Comparison of ENCODE assay signal across 16 cellular contexts in the genomic region with DNA sequence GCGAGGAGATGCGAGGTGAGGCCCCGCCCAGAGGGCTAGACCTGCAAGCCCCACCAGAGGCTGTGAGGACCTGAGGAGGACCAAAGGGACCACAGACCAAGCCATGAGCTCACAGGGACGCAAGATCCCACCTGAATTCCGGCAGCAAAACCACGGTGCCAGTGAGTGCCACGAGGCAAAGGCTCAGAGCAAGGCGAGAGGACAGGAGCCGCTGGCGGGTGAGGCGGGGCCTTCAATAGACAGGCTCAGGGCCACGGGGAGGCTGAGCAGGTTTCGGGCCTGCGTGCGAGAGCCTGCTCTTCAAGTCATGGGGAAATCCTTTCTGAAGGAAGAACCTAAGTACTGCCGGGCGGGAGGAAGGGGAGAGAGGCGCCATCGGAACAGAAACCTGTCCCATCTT. TPM values are rescaled to one million over a fixed set of nuclear protein-coding genes. Genes with fewer than 3 reads are reported as not detected.
A peak's percentile ranks its signal among the peaks of the same experiment; 100 is the strongest.
DNase-seq lines count a peak whose midpoint lies in the region; ATAC-seq, FAIRE-seq and TF ChIP-seq lines count a peak whose summit lies in the region.
"Had no signal": no experiment of that assay in that cellular context is flagged by ENCODE, and none has a peak within 500 bp of the region (broad histone marks: within the 10 kb centered on the region; RNA-seq: fewer than 3 reads in every experiment).

No MANE protein-coding gene starts in this region.

- H2BK120ac ChIP-seq in H1 (replicated peaks; ENCODE audit: low read depth, low read length) = no peak overlapping the region

- H2AFZ ChIP-seq in H1 (ENCODE audit: low read length) (no peak overlapping the region), osteoblast (ENCODE audit: low read length) (no peak overlapping the region)

- no peak for FAIRE-seq in H1 (lab: Jason Lieb, UNC)
- FAIRE-seq: A549, H54 had no signal

- no peak for TF ChIP-seq POLR2A in H1 (IDR thresholded peaks at IDR 0.05; ENCODE audit: control extremely low read depth in 1 of 2, low read depth in 2 of 2, low read length in 2 of 2)

- no peaks in the 10 kb centered on the region for H3K27me3 Mint-ChIP-seq in CD4-positive, alpha-beta T cell
- H3K27me3 Mint-ChIP-seq in activated CD4-positive, alpha-beta memory T cell treated with anti-CD3 and anti-CD28 coated beads for 36 hours = no peaks in the 10 kb centered on the region
- H3K27me3 Mint-ChIP-seq: CD8-positive, alpha-beta memory T cell had no signal

- no peaks in the 10 kb centered on the region for H3K9me3 ChIP-seq in CD4-positive, alpha-beta T cell (ENCODE audit: control insufficient read depth, low read length)
- H3K9me3 ChIP-seq in H1 (ENCODE audit: insufficient read depth in 2 of 2, low read depth in 1 of 2, low read length in 1 of 2) (no peaks in the 10 kb centered on the region), osteoblast (ENCODE audit: low read depth, low read length) (no peaks in the 10 kb centered on the region)
- H3K9me3 ChIP-seq: A549, BE2C, Caco-2 had no signal

- no peak overlapping the region for H3K9ac ChIP-seq in H1 (replicated peaks in 1 of 4; ENCODE audit: extremely low read depth in 1 of 4, low read depth in 3 of 4, low read length in 3 of 4)

- no peak overlapping the region for H2BK12ac ChIP-seq in H1 (ENCODE audit: low read depth, low read length)

- intact Hi-C loops in CD4-positive, alpha-beta T cell (cut with DNase I, micrococcal nuclease) = no loop called here
- intact Hi-C loops in activated CD4-positive, alpha-beta memory T cell treated with anti-CD3 and anti-CD28 coated beads for 36 hours (cut with micrococcal nuclease) = no loop called here

- no peak overlapping the region for H2BK5ac ChIP-seq in H1 (ENCODE audit: low read depth, low read length)

- no peak overlapping the region for H3K14ac ChIP-seq in H1 (ENCODE audit: insufficient read length)

- H3K4me1 Mint-ChIP-seq in CD4-positive, alpha-beta T cell (ENCODE audit: low read depth) = no peaks in the 10 kb centered on the region
- H3K4me1 Mint-ChIP-seq in activated CD4-positive, alpha-beta memory T cell treated with anti-CD3 and anti-CD28 coated beads for 36 hours (ENCODE audit: low read depth) = no peaks in the 10 kb centered on the region

- H2BK20ac ChIP-seq in H1 (ENCODE audit: low read length) = no peak overlapping the region

- H3K27ac Mint-ChIP-seq in CD4-positive, alpha-beta T cell = peak overlapping the region; percentile 55
- no peak overlapping the region for H3K27ac Mint-ChIP-seq in activated CD4-positive, alpha-beta memory T cell treated with anti-CD3 and anti-CD28 coated beads for 36 hours

- H3K23me2 ChIP-seq in H1 (ENCODE audit: low read depth, low read length) = no peaks in the 10 kb centered on the region

- no peak overlapping the region for H3K56ac ChIP-seq in H1 (replicated peaks; ENCODE audit: insufficient read length, low read depth, low read length)

- CTCF ChIA-PET in CD4-positive, alpha-beta T cell (lab: Charles Lee) = no interaction called here
- CTCF ChIA-PET in RWPE1 (lab: Yijun Ruan, JAX) = interaction anchor here (0.6 kb wide), 1 partner anchor 85 kb away, joined by 4 read pairs; no protein-coding TSS in a partner anchor
- CTCF ChIA-PET in H1 (lab: Charles Lee; ENCODE audit: partially characterized antibody) = interaction anchor here (0.8 to 1.4 kb wide), 2 partner anchors 45 to 67 kb away, joined by 3 read pairs; no protein-coding TSS in a partner anchor
- CTCF ChIA-PET in activated CD4-positive, alpha-beta memory T cell treated with anti-CD3 and anti-CD28 coated beads for 36 hours (lab: Charles Lee) = interaction anchor here (1.5 kb wide), 1 partner anchor 16 kb away, joined by 3 read pairs; no protein-coding TSS in a partner anchor

- peak overlapping the region; percentile 83; the same call in 1 of the 2 replicates for H4K8ac ChIP-seq in H1 (ENCODE audit: extremely low read depth, insufficient read depth, low read length)

- H3K79me1 ChIP-seq in H1 (ENCODE audit: low read depth, low read length) = peaks cover 12% of the 10 kb centered on the region

- TF ChIP-seq EP300 in H1 (IDR thresholded peaks at IDR 0.05; ENCODE audit: borderline replicate concordance in 1 of 2, low read depth in 2 of 2, low read length in 2 of 2) = no peak

- H2AK5ac ChIP-seq in H1 (ENCODE audit: low read depth, low read length) = no peak overlapping the region

- POLR2A ChIA-PET in CD4-positive, alpha-beta T cell (lab: Charles Lee) = no interaction called here
- POLR2A ChIA-PET in RWPE1 (lab: Yijun Ruan, JAX; ENCODE audit: low non-redundant PET) (no interaction called here), H1 (lab: Charles Lee; ENCODE audit: partially characterized antibody) (interaction anchor here (1.8 to 23.0 kb wide), 2 partner anchors 11 to 17 kb away, joined by 6 to 367 read pairs; no protein-coding TSS in a partner anchor)
- POLR2A ChIA-PET in activated CD4-positive, alpha-beta memory T cell treated with anti-CD3 and anti-CD28 coated beads for 36 hours (lab: Charles Lee) = no interaction called here

- H3K4me2 ChIP-seq in H1 (ENCODE audit: insufficient read depth in 1 of 2, low read depth in 2 of 2, low read length in 2 of 2) (no peak overlapping the region), osteoblast (ENCODE audit: insufficient read depth, low read length) (no peak overlapping the region)
- H3K4me2 ChIP-seq: A549 had no signal

- 91% methylated on average over 19 of the region's 19 CpGs; no CpG with 5 or more reads in 1 of the 2 experiments for WGBS in H1 (ENCODE audit: extremely low coverage in 1 of 2, insufficient coverage in 1 of 2, insufficient read length in 1 of 2, insufficient replicate concordance in 2 of 2, low coverage in 1 of 2, low lambda C conversion rate in 2 of 2, missing lambda C conversion rate in 1 of 2), 2 experiments

- H3K4me3 Mint-ChIP-seq in CD4-positive, alpha-beta T cell = no peak overlapping the region
- H3K4me3 Mint-ChIP-seq in activated CD4-positive, alpha-beta memory T cell treated with anti-CD3 and anti-CD28 coated beads for 36 hours = no peak overlapping the region
- H3K4me3 Mint-ChIP-seq: CD8-positive, alpha-beta memory T cell had no signal

- no peak overlapping the region for H3K27ac ChIP-seq in CD4-positive, alpha-beta T cell (ENCODE audit: low read depth, low read length)
- H3K27ac ChIP-seq in RWPE1 = peak overlapping the region; percentile 18
- H3K27ac ChIP-seq in H1 (ENCODE audit: low read depth, low read length) = no peak overlapping the region
- H3K27ac ChIP-seq in osteoblast (ENCODE audit: low read depth, low read length) = no peak overlapping the region
- H3K27ac ChIP-seq: A549, C4-2B, HL-60 had no signal

- H4K20me1 ChIP-seq in H1 (replicated peaks in 1 of 2; ENCODE audit: control insufficient read depth in 1 of 2, insufficient read depth in 2 of 2, low read length in 2 of 2) = peaks cover 16 to 26% of the 10 kb centered on the region in 2 experiments
- peaks cover 13% of the 10 kb centered on the region for H4K20me1 ChIP-seq in osteoblast (ENCODE audit: insufficient read depth, low read length)

- H3K4me3 ChIP-seq in H1 (ENCODE audit: extremely low read depth in 1 of 4, insufficient read depth in 2 of 4, low read depth in 3 of 4, low read length in 4 of 4) (no peak overlapping the region), osteoblast (ENCODE audit: insufficient read depth, low read length) (no peak overlapping the region)
- H3K4me3 ChIP-seq: A549 had no signal

- H4K5ac ChIP-seq in H1 (ENCODE audit: insufficient read length, low read depth, low read length) = no peak overlapping the region

- H3K79me2 ChIP-seq in H1 (ENCODE audit: control insufficient read depth in 1 of 2, insufficient read depth in 2 of 2, low read length in 2 of 2) (peaks cover 0 to 13% of the 10 kb centered on the region in 2 experiments; a peak in 1 of 4 replicates), osteoblast (ENCODE audit: insufficient read depth, low read length) (peaks cover 23% of the 10 kb centered on the region)

- no peak overlapping the region for H2BK15ac ChIP-seq in H1 (ENCODE audit: low read length)

- no peak for ATAC-seq in CD4-positive, alpha-beta T cell (ENCODE audit: poor library complexity)
- ATAC-seq in GM21825 (IDR thresholded peaks at IDR 0.05; ENCODE audit: unreplicated experiment) (no peak), GM18873 (IDR thresholded peaks at IDR 0.05; ENCODE audit: low FRiP score, unreplicated experiment) (no peak)
- ATAC-seq: A549, HCT116 had no signal

- H3K27me3 ChIP-seq in CD4-positive, alpha-beta T cell (ENCODE audit: control insufficient read depth, insufficient read depth, low read length) = no peaks in the 10 kb centered on the region
- no peaks in the 10 kb centered on the region for H3K27me3 ChIP-seq in H1 (replicated peaks in 1 of 4; ENCODE audit: control insufficient read depth in 3 of 4, extremely low read depth in 1 of 4, insufficient read depth in 3 of 4, low read length in 3 of 4)
- H3K27me3 ChIP-seq in osteoblast (ENCODE audit: insufficient read depth, low read length) = no peaks in the 10 kb centered on the region
- H3K27me3 ChIP-seq: BE2C had no signal

- no peak overlapping the region for H3K23ac ChIP-seq in H1 (ENCODE audit: insufficient read length)

- H3K4me1 ChIP-seq in H1 (replicated peaks in 1 of 4; ENCODE audit: control insufficient read depth in 3 of 4, insufficient read depth in 4 of 4, low read length in 3 of 4) (no peaks in the 10 kb centered on the region; a peak in 2 of 7 replicates), osteoblast (ENCODE audit: insufficient read depth, low read length) (no peaks in the 10 kb centered on the region)
- H3K4me1 ChIP-seq: A549, BE2C, Caco-2 had no signal

- H3K36me3 Mint-ChIP-seq in CD4-positive, alpha-beta T cell (ENCODE audit: low read depth) = no peaks in the 10 kb centered on the region
- peaks cover 4% of the 10 kb centered on the region for H3K36me3 Mint-ChIP-seq in activated CD4-positive, alpha-beta memory T cell treated with anti-CD3 and anti-CD28 coated beads for 36 hours

- no peak overlapping the region for H3K18ac ChIP-seq in H1 (ENCODE audit: extremely low read depth, low read length)

- no peak for DNase-seq in CD4-positive, alpha-beta T cell
- DNase-seq in RWPE1 (ENCODE audit: low spot score) (no peak), H1 (ENCODE audit: low read depth in 1 of 2, low spot score in 2 of 2) (no peak), osteoblast (ENCODE audit: insufficient read length, low spot score, missing footprints) (peak; percentile 54)
- DNase-seq in activated CD4-positive, alpha-beta memory T cell treated with anti-CD3 and anti-CD28 coated beads for 36 hours = no peak
- DNase-seq: BE2C; Caco-2; CD8-positive, alpha-beta memory T cell; GF-D8 had no signal

- no peaks in the 10 kb centered on the region for H3K9me3 Mint-ChIP-seq in CD4-positive, alpha-beta T cell
- no peaks in the 10 kb centered on the region for H3K9me3 Mint-ChIP-seq in activated CD4-positive, alpha-beta memory T cell treated with anti-CD3 and anti-CD28 coated beads for 36 hours
- H3K9me3 Mint-ChIP-seq: CD8-positive, alpha-beta memory T cell had no signal

- peaks cover 0 to 11% (median 5%) of the 10 kb centered on the region in 4 experiments; a peak in 3 of 8 replicates for H3K36me3 ChIP-seq in H1 (ENCODE audit: control insufficient read depth in 2 of 4, insufficient read depth in 4 of 4, low read length in 3 of 4)
- peaks cover 6% of the 10 kb centered on the region for H3K36me3 ChIP-seq in osteoblast (ENCODE audit: insufficient read depth, low read length)

- TF ChIP-seq CTCF in CD4-positive, alpha-beta T cell (IDR thresholded peaks at IDR 0.05) = no peak
- TF ChIP-seq CTCF in RWPE1 (conservative IDR thresholded peaks at IDR 0.05; ENCODE audit: low read depth) (no peak), H1 (IDR thresholded peaks at IDR 0.05; ENCODE audit: control extremely low read depth in 1 of 3, insufficient read depth in 1 of 3, low read depth in 1 of 3, low read length in 3 of 3) (no peak), osteoblast (IDR thresholded peaks at IDR 0.05; ENCODE audit: extremely low read depth, low read depth, low read length) (no peak)

- H3K4ac ChIP-seq in H1 (replicated peaks; ENCODE audit: insufficient read length, low read depth, low read length) = no peak overlapping the region

- no peak overlapping the region for H4K91ac ChIP-seq in H1 (replicated peaks; ENCODE audit: insufficient read length, low read length)

- no peak for TF ChIP-seq RAD21 in H1 (IDR thresholded peaks at IDR 0.05 in 1 of 2, conservative IDR thresholded peaks at IDR 0.05 in 1 of 2; ENCODE audit: low read depth in 2 of 2, low read length in 2 of 2)

RNA-seq across cellular contexts. Expression of gene TMEM240, which starts 7.1 kb away (rescaled TPM):
- total RNA-seq in CD4-positive, alpha-beta T cell = 1 to 10 TPM in 1 of 2 experiments, under 1 TPM in 1; 0.75 to 1.5 TPM
- total RNA-seq in H1 (2021; fragmentation: NEBNext Ultra II Directional; extraction: Animal tissue kit (Norgen Biotek cat#: 25700)) = 3.6 and 6.6 TPM in 2 replicates
- 5.7 and 7.6 TPM in 2 replicates for polyA plus RNA-seq in H1 (2011; rRNA removed)
- polyA plus RNA-seq in H1 (2011; cell fraction: cytosol; rRNA removed) = 4.6 TPM
- polyA plus RNA-seq in H1 (2011; cell fraction: nucleus; rRNA removed) = 20.3 TPM
- polyA plus RNA-seq in H1 (2012, experiment 1 of 2) = 3.9 to 8.7 TPM (median 7.5 TPM) in 4 replicates
- 3.6 TPM for polyA plus RNA-seq in H1 (2012, experiment 2 of 2)
- polyA plus RNA-seq in H1 (2013, experiment 1 of 2) = 3.3 TPM
- 2.3 TPM for polyA plus RNA-seq in H1 (2013, experiment 2 of 2)
- polyA minus RNA-seq in H1 (2011; rRNA and poly(A)+ RNA removed) = 0.57 and 1.1 TPM in 2 replicates
- not detected for polyA minus RNA-seq in H1 (2011; cell fraction: cytosol; rRNA and poly(A)+ RNA removed)
- polyA minus RNA-seq in H1 (2011; cell fraction: nucleus; rRNA and poly(A)+ RNA removed) = 2.5 TPM
- total RNA-seq in osteoblast = 1.8 and 2.7 TPM in 2 replicates
- under 1 TPM in 1 of 2 experiments, not detected in 1; 0.29 TPM for total RNA-seq in activated CD4-positive, alpha-beta memory T cell treated with anti-CD3 and anti-CD28 coated beads for 36 hours
- polyA plus RNA-seq: CD8-positive, alpha-beta memory T cell had no signal

RNA-seq across cellular contexts. Expression of gene SSU72, which starts 27.2 kb away (rescaled TPM):
- 100 to 1,000 TPM in 1 of 2 experiments, 10 to 100 TPM in 1; 95.4 to 101 TPM for total RNA-seq in CD4-positive, alpha-beta T cell
- 165 and 170 TPM in 2 replicates for total RNA-seq in H1 (2021; fragmentation: NEBNext Ultra II Directional; extraction: Animal tissue kit (Norgen Biotek cat#: 25700))
- 110 and 116 TPM in 2 replicates for polyA plus RNA-seq in H1 (2011; rRNA removed)
- 122 TPM for polyA plus RNA-seq in H1 (2011; cell fraction: cytosol; rRNA removed)
- 110 TPM for polyA plus RNA-seq in H1 (2011; cell fraction: nucleus; rRNA removed)
- polyA plus RNA-seq in H1 (2012, experiment 1 of 2) = 156 to 180 TPM (median 158 TPM) in 4 replicates
- polyA plus RNA-seq in H1 (2012, experiment 2 of 2) = 198 TPM
- 143 TPM for polyA plus RNA-seq in H1 (2013, experiment 1 of 2)
- 148 TPM for polyA plus RNA-seq in H1 (2013, experiment 2 of 2)
- 59.2 and 65.6 TPM in 2 replicates for polyA minus RNA-seq in H1 (2011; rRNA and poly(A)+ RNA removed)
- 91.6 TPM for polyA minus RNA-seq in H1 (2011; cell fraction: cytosol; rRNA and poly(A)+ RNA removed)
- polyA minus RNA-seq in H1 (2011; cell fraction: nucleus; rRNA and poly(A)+ RNA removed) = 66.4 TPM
- total RNA-seq in osteoblast = 67.2 and 73.1 TPM in 2 replicates
- total RNA-seq in activated CD4-positive, alpha-beta memory T cell treated with anti-CD3 and anti-CD28 coated beads for 36 hours = 100 to 1,000 TPM; 106 to 107 TPM

RNA-seq across cellular contexts. Expression of gene ATAD3A, which starts 35.5 kb away (rescaled TPM):
- total RNA-seq in CD4-positive, alpha-beta T cell = 10 to 100 TPM; 17.0 to 19.5 TPM
- total RNA-seq in H1 (2021; fragmentation: NEBNext Ultra II Directional; extraction: Animal tissue kit (Norgen Biotek cat#: 25700)) = 63.7 and 64.7 TPM in 2 replicates
- 28.3 and 46.7 TPM in 2 replicates for polyA plus RNA-seq in H1 (2011; rRNA removed)
- 44.7 TPM for polyA plus RNA-seq in H1 (2011; cell fraction: cytosol; rRNA removed)
- polyA plus RNA-seq in H1 (2011; cell fraction: nucleus; rRNA removed) = 62.6 TPM
- 32.8 to 59.1 TPM (median 55.6 TPM) in 4 replicates for polyA plus RNA-seq in H1 (2012, experiment 1 of 2)
- polyA plus RNA-seq in H1 (2012, experiment 2 of 2) = 37.3 TPM
- 32.6 TPM for polyA plus RNA-seq in H1 (2013, experiment 1 of 2)
- 31.7 TPM for polyA plus RNA-seq in H1 (2013, experiment 2 of 2)
- polyA minus RNA-seq in H1 (2011; rRNA and poly(A)+ RNA removed) = 16.2 and 18.2 TPM in 2 replicates
- 33.1 TPM for polyA minus RNA-seq in H1 (2011; cell fraction: cytosol; rRNA and poly(A)+ RNA removed)
- 21.4 TPM for polyA minus RNA-seq in H1 (2011; cell fraction: nucleus; rRNA and poly(A)+ RNA removed)
- 18.6 and 19.9 TPM in 2 replicates for total RNA-seq in osteoblast
- 10 to 100 TPM; 45.7 to 46.7 TPM for total RNA-seq in activated CD4-positive, alpha-beta memory T cell treated with anti-CD3 and anti-CD28 coated beads for 36 hours

RNA-seq across cellular contexts. Expression of gene FNDC10, which starts 52.5 kb away (rescaled TPM):
- 1 to 10 TPM; 1.0 to 1.3 TPM for total RNA-seq in CD4-positive, alpha-beta T cell
- 18.3 and 19.0 TPM in 2 replicates for total RNA-seq in H1 (2021; fragmentation: NEBNext Ultra II Directional; extraction: Animal tissue kit (Norgen Biotek cat#: 25700))
- 21.8 and 40.0 TPM in 2 replicates for polyA plus RNA-seq in H1 (2011; rRNA removed)
- polyA plus RNA-seq in H1 (2011; cell fraction: cytosol; rRNA removed) = 16.1 TPM
- polyA plus RNA-seq in H1 (2011; cell fraction: nucleus; rRNA removed) = 19.1 TPM
- polyA plus RNA-seq in H1 (2012, experiment 1 of 2) = 11.7 to 23.3 TPM (median 18.5 TPM) in 4 replicates
- 17.8 TPM for polyA plus RNA-seq in H1 (2012, experiment 2 of 2)
- 22.1 TPM for polyA plus RNA-seq in H1 (2013, experiment 1 of 2)
- 24.7 TPM for polyA plus RNA-seq in H1 (2013, experiment 2 of 2)
- 3.0 and 3.8 TPM in 2 replicates for polyA minus RNA-seq in H1 (2011; rRNA and poly(A)+ RNA removed)
- polyA minus RNA-seq in H1 (2011; cell fraction: cytosol; rRNA and poly(A)+ RNA removed) = 14.8 TPM
- 8.7 TPM for polyA minus RNA-seq in H1 (2011; cell fraction: nucleus; rRNA and poly(A)+ RNA removed)
- 2.1 and 2.5 TPM in 2 replicates for total RNA-seq in osteoblast
- total RNA-seq in activated CD4-positive, alpha-beta memory T cell treated with anti-CD3 and anti-CD28 coated beads for 36 hours = 1 to 10 TPM; 1.5 to 1.6 TPM
